Comparison of ENCODE assay signal across 1 cellular context in genomic region chr17:75823257-75824041, GRCh38.
TF ChIP-seq lines count a peak whose summit lies in the region.

No MANE protein-coding gene starts in this region.

TF ChIP-seq in IMR-90, 13 proteins besides CTCF, POLR2A, EP300 and RAD21:
- no peak for TF ChIP-seq RFX5 (IDR thresholded peaks at IDR 0.05; ENCODE audit: low read depth, low read length)
- no peak for TF ChIP-seq NFE2L2 (IDR thresholded peaks at IDR 0.05; ENCODE audit: low read depth, low read length)
TF ChIP-seq in IMR-90: peak in this region for 0.
